In genomic region chr7:142739927-142740492, GRCh38 we compare ENCODE assay signal across 10 cellular contexts. TPM values are rescaled to one million over a fixed set of nuclear protein-coding genes. Genes with fewer than 3 reads are reported as not detected.
DNase-seq lines count a peak whose midpoint lies in the region; ATAC-seq and TF ChIP-seq lines count a peak whose summit lies in the region.
"Had no signal": no experiment of that assay in that cellular context is flagged by ENCODE, and none has a peak within 500 bp of the region (broad histone marks: within the 10 kb centered on the region; RNA-seq: fewer than 3 reads in every experiment).

No MANE protein-coding gene starts in this region.

- H3K36me3 Mint-ChIP-seq in natural killer cell, result no peaks in the 10 kb centered on the region
- no peaks in the 10 kb centered on the region for H3K36me3 Mint-ChIP-seq in natural killer cell treated with Interleukin-12 subunit alpha and Interleukin-12 subunit beta and Interleukin-15 and Interleukin-18, amount 100 ng/mL, for 72 hours

- DNase-seq in natural killer cell (no peak), RPMI8226 (peak; percentile 83), DMS53 treated with DMSO at 0.1 percent for 48 hours (lab: John Stamatoyannopoulos, UW; ENCODE audit: unreplicated experiment) (no peak), kidney tubule cell (ENCODE audit: low spot score) (no peak), foreskin fibroblast (no peak)
- no peak for DNase-seq in natural killer cell treated with Interleukin-12 subunit alpha and Interleukin-12 subunit beta and Interleukin-15 and Interleukin-18, amount 100 ng/mL, for 72 hours (ENCODE audit: low spot score)
- no peak for DNase-seq in stimulated activated naive CD8-positive, alpha-beta T cell treated with anti-CD3 and anti-CD28 coated beads, Interleukin-15, amount 100 ng/mL, for 72 hours
- DNase-seq: mesenchymal stem cell had no signal

- ATAC-seq in natural killer cell (peak in 2 of 3 donors; percentile 27 to 45), HG02840 (IDR thresholded peaks at IDR 0.05; ENCODE audit: low FRiP score, unreplicated experiment) (peak; percentile 92)
- no peak for ATAC-seq in natural killer cell treated with Interleukin-12 subunit alpha and Interleukin-12 subunit beta and Interleukin-15 and Interleukin-18, amount 100 ng/mL, for 72 hours
- ATAC-seq in stimulated activated naive CD8-positive, alpha-beta T cell treated with anti-CD3 and anti-CD28 coated beads, Interleukin-15, amount 100 ng/mL, for 72 hours, result peak; percentile 56

- peaks cover 16 to 17% of the 10 kb centered on the region in 2 donors for H3K4me1 Mint-ChIP-seq in natural killer cell
- peaks cover 0 to 11% of the 10 kb centered on the region in 2 donors for H3K4me1 Mint-ChIP-seq in natural killer cell treated with Interleukin-12 subunit alpha and Interleukin-12 subunit beta and Interleukin-15 and Interleukin-18, amount 100 ng/mL, for 72 hours (ENCODE audit: low read depth in 2 of 2)
- peaks cover 11% of the 10 kb centered on the region for H3K4me1 Mint-ChIP-seq in stimulated activated naive CD8-positive, alpha-beta T cell treated with anti-CD3 and anti-CD28 coated beads, Interleukin-15, amount 100 ng/mL, for 72 hours

- no peak overlapping the region for H3K4me3 ChIP-seq in foreskin fibroblast (ENCODE audit: low read depth in 1 of 2, low read length in 2 of 2)

- no peak overlapping the region for H3K4me3 Mint-ChIP-seq in natural killer cell
- H3K4me3 Mint-ChIP-seq in natural killer cell treated with Interleukin-12 subunit alpha and Interleukin-12 subunit beta and Interleukin-15 and Interleukin-18, amount 100 ng/mL, for 72 hours, result no peak overlapping the region
- peak overlapping the region; percentile 35 to 44 for H3K4me3 Mint-ChIP-seq in stimulated activated naive CD8-positive, alpha-beta T cell treated with anti-CD3 and anti-CD28 coated beads, Interleukin-15, amount 100 ng/mL, for 72 hours

- H3K27ac Mint-ChIP-seq in natural killer cell, result no peak overlapping the region
- H3K27ac Mint-ChIP-seq in natural killer cell treated with Interleukin-12 subunit alpha and Interleukin-12 subunit beta and Interleukin-15 and Interleukin-18, amount 100 ng/mL, for 72 hours, result no peak overlapping the region
- no peak overlapping the region for H3K27ac Mint-ChIP-seq in stimulated activated naive CD8-positive, alpha-beta T cell treated with anti-CD3 and anti-CD28 coated beads, Interleukin-15, amount 100 ng/mL, for 72 hours

- intact Hi-C loops in natural killer cell (cut with micrococcal nuclease), result no loop called here

- H3K27me3 Mint-ChIP-seq in natural killer cell (ENCODE audit: low read depth in 2 of 2), result no peaks in the 10 kb centered on the region
- peaks cover 0 to 3% of the 10 kb centered on the region in 2 donors for H3K27me3 Mint-ChIP-seq in natural killer cell treated with Interleukin-12 subunit alpha and Interleukin-12 subunit beta and Interleukin-15 and Interleukin-18, amount 100 ng/mL, for 72 hours
- H3K27me3 Mint-ChIP-seq in stimulated activated naive CD8-positive, alpha-beta T cell treated with anti-CD3 and anti-CD28 coated beads, Interleukin-15, amount 100 ng/mL, for 72 hours, result no peaks in the 10 kb centered on the region

- TF ChIP-seq CTCF in natural killer cell (IDR thresholded peaks at IDR 0.05) (no peak), foreskin fibroblast (IDR thresholded peaks at IDR 0.05; ENCODE audit: low read depth, low read length) (no peak)

- H3K9me3 Mint-ChIP-seq in natural killer cell, result no peaks in the 10 kb centered on the region
- no peaks in the 10 kb centered on the region for H3K9me3 Mint-ChIP-seq in natural killer cell treated with Interleukin-12 subunit alpha and Interleukin-12 subunit beta and Interleukin-15 and Interleukin-18, amount 100 ng/mL, for 72 hours
- H3K9me3 Mint-ChIP-seq in stimulated activated naive CD8-positive, alpha-beta T cell treated with anti-CD3 and anti-CD28 coated beads, Interleukin-15, amount 100 ng/mL, for 72 hours, result no peaks in the 10 kb centered on the region

RNA-seq across cellular contexts. Expression of gene PRSS1, which starts 9.3 kb away (rescaled TPM):
- not detected for total RNA-seq in natural killer cell
- not detected for total RNA-seq in natural killer cell treated with Interleukin-12 subunit alpha and Interleukin-12 subunit beta and Interleukin-15 and Interleukin-18, amount 100 ng/mL, for 72 hours
- total RNA-seq: Daoy had no signal

RNA-seq across cellular contexts. Expression of gene PRSS2, which starts 30.8 kb away (rescaled TPM):
- total RNA-seq in natural killer cell, result not detected
- under 1 TPM in 1 of 2 donors, not detected in 1; 0.76 TPM for total RNA-seq in natural killer cell treated with Interleukin-12 subunit alpha and Interleukin-12 subunit beta and Interleukin-15 and Interleukin-18, amount 100 ng/mL, for 72 hours
- total RNA-seq: Daoy had no signal

Comparison
In these comparisons a context has a peak if more than half of its experiments do, and no peak if none do; other contexts are left out.
1. ATAC-seq: peak in natural killer cell (2 of 3), HG02840 (single experiment) and stimulated activated naive CD8-positive, alpha-beta T cell treated with anti-CD3 and anti-CD28 coated beads, Interleukin-15, amount 100 ng/mL, for 72 hours (single experiment); none in natural killer cell treated with Interleukin-12 subunit alpha and Interleukin-12 subunit beta and Interleukin-15 and Interleukin-18, amount 100 ng/mL, for 72 hours (0 of 2).
2. H3K4me3 Mint-ChIP-seq: peak in stimulated activated naive CD8-positive, alpha-beta T cell treated with anti-CD3 and anti-CD28 coated beads, Interleukin-15, amount 100 ng/mL, for 72 hours (2 of 2); none in natural killer cell (single experiment) and natural killer cell treated with Interleukin-12 subunit alpha and Interleukin-12 subunit beta and Interleukin-15 and Interleukin-18, amount 100 ng/mL, for 72 hours (single experiment).